ENCODE assay signal across 8 cellular contexts in genomic region chr17:77320501-77321256, GRCh38.
DNase-seq lines count a peak whose midpoint lies in the region; ATAC-seq, FAIRE-seq and TF ChIP-seq lines count a peak whose summit lies in the region.

No MANE protein-coding gene starts in this region.

- no peaks in the 10 kb centered on the region for H3K9me3 ChIP-seq in BLaER1

- no peaks in the 10 kb centered on the region for H3K9me2 ChIP-seq in GM23338 (ENCODE audit: insufficient read depth)

- H3K4me3 ChIP-seq in BLaER1 (peak overlapping the region; percentile 51), GM23338 (no peak overlapping the region)

- H3K4me2 ChIP-seq in BLaER1 (peak overlapping the region; percentile 100), GM23338 (no peak overlapping the region)

- H3K27me3 ChIP-seq in BLaER1: no peaks in the 10 kb centered on the region
- H3K27me3 ChIP-seq in GM23338 (ENCODE audit: insufficient read depth): no peaks in the 10 kb centered on the region

- peaks cover 2% of the 10 kb centered on the region for H3K36me3 Mint-ChIP-seq in activated T-helper 1 cell treated with anti-CD3 and anti-CD28 coated beads, Interleukin-12 subunit alpha, Interleukin-12 subunit beta, Interleukin-2, Interleukin-4 antibody, amounts not matched to agents 30 ng/mL and 10 ng/mL and 1 ng/mL, durations not matched to agents 14 hours and 24 hours and 36 hours (ENCODE audit: low read depth)
- H3K36me3 Mint-ChIP-seq in GM23338 (ENCODE audit: low read depth): no peaks in the 10 kb centered on the region; the same call in 2 of the 3 replicates

- intact Hi-C loops in activated T-helper 1 cell treated with anti-CD3 and anti-CD28 coated beads, Interleukin-12 subunit alpha, Interleukin-12 subunit beta, Interleukin-2, Interleukin-4 antibody, amounts not matched to agents 30 ng/mL and 10 ng/mL and 1 ng/mL, durations not matched to agents 14 hours and 24 hours and 36 hours (cut with micrococcal nuclease): no loop called here
- intact Hi-C loops in left colon (cut with DNase I, micrococcal nuclease): loop anchor here in 1 of 2 donors (10.0 kb wide), 1 partner anchor 174 kb away; no protein-coding TSS in a partner anchor

- peak; percentile 66 for FAIRE-seq in urothelium cell line (lab: Jason Lieb, UNC)

- H3K27me3 Mint-ChIP-seq in activated T-helper 1 cell treated with anti-CD3 and anti-CD28 coated beads, Interleukin-12 subunit alpha, Interleukin-12 subunit beta, Interleukin-2, Interleukin-4 antibody, amounts not matched to agents 30 ng/mL and 10 ng/mL and 1 ng/mL, durations not matched to agents 14 hours and 24 hours and 36 hours (ENCODE audit: insufficient read depth): no peaks in the 10 kb centered on the region
- peaks cover 8% of the 10 kb centered on the region for H3K27me3 Mint-ChIP-seq in GM23338 (ENCODE audit: insufficient read depth, low read depth, poor library complexity)

- peak overlapping the region; percentile 28; the same call in 1 of the 2 replicates for H3K27ac ChIP-seq in BLaER1
- H3K27ac ChIP-seq in GM23338 (ENCODE audit: low read depth): no peak overlapping the region

- H3K36me3 ChIP-seq in BLaER1: no peaks in the 10 kb centered on the region
- H3K36me3 ChIP-seq in GM23338 (ENCODE audit: insufficient read depth): no peaks in the 10 kb centered on the region

- H2AFZ ChIP-seq in GM23338: no peak overlapping the region

- H3K4me3 Mint-ChIP-seq in activated T-helper 1 cell treated with anti-CD3 and anti-CD28 coated beads, Interleukin-12 subunit alpha, Interleukin-12 subunit beta, Interleukin-2, Interleukin-4 antibody, amounts not matched to agents 30 ng/mL and 10 ng/mL and 1 ng/mL, durations not matched to agents 14 hours and 24 hours and 36 hours: peak overlapping the region; percentile 64
- H3K4me3 Mint-ChIP-seq in GM23338: no peak overlapping the region

- no peak for TF ChIP-seq CTCF in GM23338 (conservative IDR thresholded peaks at IDR 0.05; ENCODE audit: low read depth in 2 of 2)

- H3K9ac ChIP-seq in BLaER1: peak overlapping the region; percentile 50

- no peak overlapping the region for H3K27ac Mint-ChIP-seq in activated T-helper 1 cell treated with anti-CD3 and anti-CD28 coated beads, Interleukin-12 subunit alpha, Interleukin-12 subunit beta, Interleukin-2, Interleukin-4 antibody, amounts not matched to agents 30 ng/mL and 10 ng/mL and 1 ng/mL, durations not matched to agents 14 hours and 24 hours and 36 hours
- no peak overlapping the region for H3K27ac Mint-ChIP-seq in GM23338

- H3K79me2 ChIP-seq in GM23338 (replicated peaks; ENCODE audit: insufficient read depth): peaks cover 14% of the 10 kb centered on the region

- peaks cover 35% of the 10 kb centered on the region for H3K4me1 Mint-ChIP-seq in activated T-helper 1 cell treated with anti-CD3 and anti-CD28 coated beads, Interleukin-12 subunit alpha, Interleukin-12 subunit beta, Interleukin-2, Interleukin-4 antibody, amounts not matched to agents 30 ng/mL and 10 ng/mL and 1 ng/mL, durations not matched to agents 14 hours and 24 hours and 36 hours (ENCODE audit: low read depth)
- H3K4me1 Mint-ChIP-seq in GM23338: peaks cover 42% of the 10 kb centered on the region

- no peak for DNase-seq in activated T-helper 1 cell treated with anti-CD3 and anti-CD28 coated beads, Interleukin-12 subunit alpha, Interleukin-12 subunit beta, Interleukin-2, Interleukin-4 antibody, amounts not matched to agents 30 ng/mL and 10 ng/mL and 1 ng/mL, durations not matched to agents 14 hours and 24 hours and 36 hours (ENCODE audit: low spot score)
- DNase-seq in left colon (peak; percentile 43 to 48), urothelium cell line (ENCODE audit: low spot score) (peak; percentile 42), GM23338 (ENCODE audit: low spot score) (no peak), NCI-H1930 (lab: John Stamatoyannopoulos, UW) (no peak), NCI-H510A (lab: John Stamatoyannopoulos, UW) (no peak)

- peak; percentile 25 for ATAC-seq in HG02885 (IDR thresholded peaks at IDR 0.05; ENCODE audit: poor library complexity, unreplicated experiment)
- no peak for ATAC-seq in left colon
- ATAC-seq in GM23338: no peak

- H3K4me1 ChIP-seq in BLaER1 (peaks cover 100% of the 10 kb centered on the region), GM23338 (ENCODE audit: insufficient read depth) (peaks cover 7% of the 10 kb centered on the region)

- no peaks in the 10 kb centered on the region for H3K9me3 Mint-ChIP-seq in activated T-helper 1 cell treated with anti-CD3 and anti-CD28 coated beads, Interleukin-12 subunit alpha, Interleukin-12 subunit beta, Interleukin-2, Interleukin-4 antibody, amounts not matched to agents 30 ng/mL and 10 ng/mL and 1 ng/mL, durations not matched to agents 14 hours and 24 hours and 36 hours
- H3K9me3 Mint-ChIP-seq in GM23338: no peaks in the 10 kb centered on the region

- H3F3A ChIP-seq in GM23338 (replicated peaks; ENCODE audit: low read depth): no peaks in the 10 kb centered on the region

- H4K20me1 ChIP-seq in BLaER1: peaks cover 40% of the 10 kb centered on the region
- peaks cover 9% of the 10 kb centered on the region for H4K20me1 ChIP-seq in GM23338 (replicated peaks; ENCODE audit: insufficient read depth)

TF ChIP-seq in GM23338, 12 proteins besides CTCF, POLR2A, EP300 and RAD21 (continues in another document):
- no peak for TF ChIP-seq ZNF462 (CRISPR knock-in tag; IDR thresholded peaks at IDR 0.05)
- no peak for TF ChIP-seq JUNB (IDR thresholded peaks at IDR 0.05; ENCODE audit: unreplicated experiment)
- no peak for TF ChIP-seq EZH2phosphoT487 (IDR thresholded peaks at IDR 0.05; ENCODE audit: unreplicated experiment)
- no peak for TF ChIP-seq CREB1 (CRISPR knock-in tag; IDR thresholded peaks at IDR 0.05; ENCODE audit: low read depth)

Comparison
In these comparisons a context has a peak if more than half of its experiments do, and no peak if none do; other contexts are left out.
1. DNase-seq: peak in left colon (2 of 2) and urothelium cell line (single experiment); none in activated T-helper 1 cell treated with anti-CD3 and anti-CD28 coated beads, Interleukin-12 subunit alpha, Interleukin-12 subunit beta, Interleukin-2, Interleukin-4 antibody, amounts not matched to agents 30 ng/mL and 10 ng/mL and 1 ng/mL, durations not matched to agents 14 hours and 24 hours and 36 hours (single experiment), GM23338 (single experiment), NCI-H1930 (0 of 2) and NCI-H510A (single experiment).